ENCODE assay signal across 18 cellular contexts in the genomic region with DNA sequence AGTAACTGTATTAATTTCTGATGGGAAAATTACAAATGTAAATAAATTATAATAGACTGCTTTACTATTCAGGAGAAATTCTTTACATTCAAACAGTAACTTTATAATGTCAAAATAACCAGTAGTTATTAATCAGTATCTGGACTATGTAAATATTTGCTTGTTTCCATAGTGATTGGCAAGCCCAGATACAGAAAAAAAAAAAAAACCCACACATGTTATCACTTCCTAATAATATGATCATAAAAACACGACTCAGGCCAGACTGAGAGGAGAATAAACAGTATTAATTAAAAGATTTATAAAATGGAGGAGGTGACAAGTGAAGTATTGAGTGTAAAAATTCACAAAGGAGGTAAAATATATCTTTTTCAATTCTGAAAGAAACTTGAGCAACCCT.
A peak's percentile ranks its signal among the peaks of the same experiment; 100 is the strongest.
DNase-seq lines count a peak whose midpoint lies in the region; FAIRE-seq and TF ChIP-seq lines count a peak whose summit lies in the region.
"Had no signal": no experiment of that assay in that cellular context is flagged by ENCODE, and none has a peak within 500 bp of the region (broad histone marks: within the 10 kb centered on the region; RNA-seq: fewer than 3 reads in every experiment).

No MANE protein-coding gene starts in this region.

- 0 to 5% (median 2%) methylated on average over 1 of the region's 1 CpG for WGBS in small intestine, 3 donors

- H3K4me1 ChIP-seq in small intestine (ENCODE audit: control insufficient read depth in 2 of 2, insufficient read depth in 1 of 2, low read depth in 1 of 2, low read length in 1 of 2) (no peaks in the 10 kb centered on the region), breast epithelium (no peaks in the 10 kb centered on the region)
- H3K4me1 ChIP-seq: BE2C, SJCRH30 had no signal

- H3K4me3 ChIP-seq in choroid plexus epithelial cell (ENCODE audit: low read depth, low read length) (no peak overlapping the region), small intestine (ENCODE audit: low read depth in 1 of 2, low read length in 2 of 2) (no peak overlapping the region), breast epithelium (no peak overlapping the region)
- H3K4me3 ChIP-seq: SJCRH30 had no signal

- TF ChIP-seq CTCF in choroid plexus epithelial cell (conservative IDR thresholded peaks at IDR 0.05; ENCODE audit: low read depth, low read length) (no peak), breast epithelium (IDR thresholded peaks at IDR 0.05) (no peak)

- no peak for TF ChIP-seq POLR2A in breast epithelium (IDR thresholded peaks at IDR 0.05)

- FAIRE-seq in small intestine (lab: Jason Lieb, UNC): peak; percentile 23
- FAIRE-seq: islet of Langerhans had no signal

- H3K27me3 ChIP-seq in small intestine (ENCODE audit: control insufficient read depth in 2 of 2, insufficient read depth in 2 of 2, low read length in 2 of 2) (no peaks in the 10 kb centered on the region), breast epithelium (no peaks in the 10 kb centered on the region)
- H3K27me3 ChIP-seq: BE2C, SJCRH30 had no signal

- H3K9me3 ChIP-seq in small intestine (ENCODE audit: control insufficient read depth, low read depth) (no peaks in the 10 kb centered on the region), breast epithelium (no peaks in the 10 kb centered on the region)
- H3K9me3 ChIP-seq: BE2C, SJCRH30 had no signal

- DNase-seq in MV-4-11 (lab: John Stamatoyannopoulos, UW): peak; percentile 39
- DNase-seq in choroid plexus epithelial cell (ENCODE audit: low read depth): peak; percentile 13
- DNase-seq in left kidney (ENCODE audit: low read depth, low spot score): peak; percentile 9
- DNase-seq in small intestine: peak; percentile 57
- DNase-seq in cerebellar cortex (ENCODE audit: low spot score): no peak
- DNase-seq in GM03348 (ENCODE audit: low spot score): no peak
- DNase-seq in breast epithelium (ENCODE audit: low spot score in 2 of 2): no peak
- DNase-seq: activated CD4-positive, alpha-beta T cell treated with anti-CD3 and anti-CD28 coated beads, Interleukin-2, amount 10 ng/mL, durations not matched to agents 24 days and 14 days; activated naive CD4-positive, alpha-beta T cell treated with anti-CD3 and anti-CD28 coated beads, Interleukin-2, amount 50 U/mL, for 16 hours; activated T-cell treated with anti-CD3 and anti-CD28 coated beads, Interleukin-2, amount 50 U/mL, for 1 hour; BE2C; caudate nucleus; NCI-H1048; SJCRH30; stimulated activated CD4-positive, alpha-beta T cell treated with anti-CD3 and anti-CD28 coated beads, Interleukin-15, amount 100 ng/mL, for 24 hours; stimulated activated naive CD8-positive, alpha-beta T cell treated with anti-CD3 and anti-CD28 coated beads, Interleukin-15, amount 100 ng/mL, for 72 hours; T1000 had no signal

- H3K27ac ChIP-seq in small intestine (ENCODE audit: low read depth in 1 of 2, low read length in 1 of 2): no peak overlapping the region
- H3K27ac ChIP-seq in breast epithelium: no peak overlapping the region
- H3K27ac ChIP-seq: SJCRH30 had no signal

- intact Hi-C loops in breast epithelium (cut with DNase I; ENCODE audit: low total_unique reads): no loop called here

- H3K36me3 ChIP-seq in small intestine (ENCODE audit: control insufficient read depth in 2 of 2, insufficient read depth in 2 of 2, low read length in 2 of 2) (no peaks in the 10 kb centered on the region), breast epithelium (no peaks in the 10 kb centered on the region)
- H3K36me3 ChIP-seq: BE2C, SJCRH30 had no signal

Comparison
In these comparisons a context has a peak if more than half of its experiments do, and no peak if none do; other contexts are left out.
1. DNase-seq: peak in MV-4-11 (single experiment), choroid plexus epithelial cell (single experiment), left kidney (single experiment) and small intestine (single experiment); none in cerebellar cortex (single experiment), GM03348 (single experiment) and breast epithelium (0 of 2).